In genomic region chr7:131431289-131431688, GRCh38 we compare ENCODE assay signal across 10 cellular contexts.
DNase-seq lines count a peak whose midpoint lies in the region; TF ChIP-seq lines count a peak whose summit lies in the region.
"Had no signal": no experiment of that assay in that cellular context is flagged by ENCODE, and none has a peak within 500 bp of the region (broad histone marks: within the 10 kb centered on the region; RNA-seq: fewer than 3 reads in every experiment).

No MANE protein-coding gene starts in this region.

- H3K4me2 ChIP-seq in mammary epithelial cell (ENCODE audit: insufficient read depth, low read depth, low read length): peak overlapping the region; percentile 33
- no peak overlapping the region for H3K4me2 ChIP-seq in Karpas-422 (ENCODE audit: low read depth, low read length, poor library complexity, severe bottlenecking)
- H3K4me2 ChIP-seq: smooth muscle cell had no signal

- no peak overlapping the region for H3K27ac Mint-ChIP-seq in activated naive CD4-positive, alpha-beta T cell treated with anti-CD3 and anti-CD28 coated beads for 36 hours

- no peak overlapping the region for H3K4me3 Mint-ChIP-seq in activated naive CD4-positive, alpha-beta T cell treated with anti-CD3 and anti-CD28 coated beads for 36 hours

- H3K4me1 ChIP-seq in mammary epithelial cell (ENCODE audit: insufficient read depth, low read length) (peaks cover 16% of the 10 kb centered on the region), Karpas-422 (ENCODE audit: low read length) (no peaks in the 10 kb centered on the region)

- no peaks in the 10 kb centered on the region for H3K27me3 Mint-ChIP-seq in activated naive CD4-positive, alpha-beta T cell treated with anti-CD3 and anti-CD28 coated beads for 36 hours (ENCODE audit: low read depth)

- peak; percentile 43 for DNase-seq in AG20443 (ENCODE audit: low spot score)
- DNase-seq in NCI-H2107 (lab: John Stamatoyannopoulos, UW): peak; percentile 69
- peak; percentile 96 for DNase-seq in mammary epithelial cell
- DNase-seq in medulla oblongata (ENCODE audit: extremely low spot score): peak; percentile 94
- no peak for DNase-seq in T-helper 2 cell
- DNase-seq in activated naive CD4-positive, alpha-beta T cell treated with anti-CD3 and anti-CD28 coated beads for 36 hours: no peak
- DNase-seq in NCI-H526 (lab: John Stamatoyannopoulos, UW): no peak
- no peak for DNase-seq in Karpas-422
- DNase-seq: stimulated activated naive CD4-positive, alpha-beta T cell had no signal

- in situ Hi-C loops in mammary epithelial cell (cut with MboI; ENCODE audit: low sequenced_read_pairs in 2 of 2): no loop called here

- CTCF ChIA-PET in mammary epithelial cell (lab: Charles Lee; ENCODE audit: low non-redundant PET): interaction anchor here (0.5 kb wide), 1 partner anchor 1287 kb away, joined by 5 read pairs; no protein-coding TSS in a partner anchor
- CTCF ChIA-PET in activated naive CD4-positive, alpha-beta T cell treated with anti-CD3 and anti-CD28 coated beads for 36 hours (lab: Charles Lee): no interaction called here

- H3K9ac ChIP-seq in mammary epithelial cell (ENCODE audit: insufficient read depth, low read length) (no peak overlapping the region), Karpas-422 (ENCODE audit: low read length) (no peak overlapping the region)

- peaks cover 3% of the 10 kb centered on the region for H4K20me1 ChIP-seq in mammary epithelial cell (ENCODE audit: insufficient read depth, low read length)
- no peaks in the 10 kb centered on the region for H4K20me1 ChIP-seq in Karpas-422 (ENCODE audit: insufficient read depth, low read depth, low read length)

- H3K27me3 ChIP-seq in mammary epithelial cell (ENCODE audit: insufficient read depth, low read length) (no peaks in the 10 kb centered on the region), Karpas-422 (ENCODE audit: low read length) (no peaks in the 10 kb centered on the region)

- H3K36me3 Mint-ChIP-seq in activated naive CD4-positive, alpha-beta T cell treated with anti-CD3 and anti-CD28 coated beads for 36 hours (ENCODE audit: low read depth): peaks cover 12% of the 10 kb centered on the region

- H3K36me3 ChIP-seq in mammary epithelial cell (ENCODE audit: insufficient read depth, low read length) (peaks cover 6% of the 10 kb centered on the region), Karpas-422 (ENCODE audit: insufficient read depth, low read length) (peaks cover 22% of the 10 kb centered on the region)

- WGBS in mammary epithelial cell (ENCODE audit: low coverage, missing lambda C conversion rate): 7% methylated on average over 3 of the region's 3 CpGs

- intact Hi-C loops in mammary epithelial cell (cut with micrococcal nuclease): loop anchor here (10.0 kb wide), 1 partner anchor 106 kb away; the partner anchor contains the start of gene MKLN1
- intact Hi-C loops in activated naive CD4-positive, alpha-beta T cell treated with anti-CD3 and anti-CD28 coated beads for 36 hours (cut with micrococcal nuclease): no loop called here

- H3K27ac ChIP-seq in mammary epithelial cell (ENCODE audit: insufficient read depth, low read depth, low read length): no peak overlapping the region
- no peak overlapping the region for H3K27ac ChIP-seq in Karpas-422 (ENCODE audit: low read length)

- H3K9me3 Mint-ChIP-seq in activated naive CD4-positive, alpha-beta T cell treated with anti-CD3 and anti-CD28 coated beads for 36 hours: no peaks in the 10 kb centered on the region

- H3K9me3 ChIP-seq in mammary epithelial cell (replicated peaks; ENCODE audit: insufficient read depth, low read length): no peaks in the 10 kb centered on the region
- H3K9me3 ChIP-seq in Karpas-422 (ENCODE audit: low read length): no peaks in the 10 kb centered on the region

- no peaks in the 10 kb centered on the region for H3K9me2 ChIP-seq in Karpas-422 (replicated peaks; ENCODE audit: insufficient read depth, low read length)

- dilution Hi-C loops in mammary epithelial cell (cut with HindIII; ENCODE audit: low sequenced_read_pairs): no loop called here

- peaks cover 8% of the 10 kb centered on the region for H3K4me1 Mint-ChIP-seq in activated naive CD4-positive, alpha-beta T cell treated with anti-CD3 and anti-CD28 coated beads for 36 hours (ENCODE audit: low read depth)

- no TSS peak for BruUV-seq in mammary epithelial cell (replicated peaks; lab: Mats Ljungman, UMichigan)

- H3K79me2 ChIP-seq in mammary epithelial cell (ENCODE audit: insufficient read depth, low read length): peaks cover 3% of the 10 kb centered on the region
- peaks cover 45% of the 10 kb centered on the region for H3K79me2 ChIP-seq in Karpas-422 (ENCODE audit: low read length)

- H3K4me3 ChIP-seq in mammary epithelial cell (replicated peaks in 1 of 3; ENCODE audit: insufficient read depth in 1 of 3, low read depth in 2 of 3, low read length in 3 of 3) (no peak overlapping the region), Karpas-422 (ENCODE audit: low read length) (no peak overlapping the region)
- H3K4me3 ChIP-seq: smooth muscle cell had no signal

- no peak for TF ChIP-seq CTCF in mammary epithelial cell (conservative IDR thresholded peaks at IDR 0.05 in 1 of 2, IDR thresholded peaks at IDR 0.05 in 1 of 2; ENCODE audit: extremely low read depth in 1 of 2, insufficient read depth in 1 of 2, low read depth in 1 of 2, low read length in 2 of 2)

- H2AFZ ChIP-seq in mammary epithelial cell (ENCODE audit: low read depth, low read length) (no peak overlapping the region), Karpas-422 (ENCODE audit: low read length) (no peak overlapping the region)

Comparison
In these comparisons a context has a peak if more than half of its experiments do, and no peak if none do; other contexts are left out.
1. DNase-seq: peak in AG20443 (single experiment), NCI-H2107 (single experiment), mammary epithelial cell (single experiment) and medulla oblongata (single experiment); none in T-helper 2 cell (0 of 5), activated naive CD4-positive, alpha-beta T cell treated with anti-CD3 and anti-CD28 coated beads for 36 hours (single experiment), NCI-H526 (0 of 2) and Karpas-422 (single experiment).